21 cellular contexts compared by ENCODE assay signal in genomic region chr9:92719028-92719647, GRCh38. TPM values are rescaled to one million over a fixed set of nuclear protein-coding genes. Genes with fewer than 3 reads are reported as not detected.
DNase-seq lines count a peak whose midpoint lies in the region; ATAC-seq and TF ChIP-seq lines count a peak whose summit lies in the region.
"Had no signal": no experiment of that assay in that cellular context is flagged by ENCODE, and none has a peak within 500 bp of the region (broad histone marks: within the 10 kb centered on the region; RNA-seq: fewer than 3 reads in every experiment).

No MANE protein-coding gene starts in this region.

- H3K4me2 ChIP-seq in mammary epithelial cell (ENCODE audit: insufficient read depth, low read depth, low read length), result no peak overlapping the region
- H3K4me2 ChIP-seq: BLaER1 treated with 17β-estradiol and CSF1 and Interleukin-3, amounts not matched to agents 10 nM and 100 nM had no signal

- no peaks in the 10 kb centered on the region for H3K27me3 Mint-ChIP-seq in IgD-negative memory B cell
- H3K27me3 Mint-ChIP-seq in stimulated activated naive B cell treated with anti-CD40 and anti-IgM and Interleukin-4, amounts not matched to agents 10 μg/mL and 1 μg/mL and 100 μg/mL, for 72 hours, result no peaks in the 10 kb centered on the region
- H3K27me3 Mint-ChIP-seq: CD8-positive, alpha-beta memory T cell had no signal

- no peaks in the 10 kb centered on the region for H4K20me1 ChIP-seq in mammary epithelial cell (ENCODE audit: insufficient read depth, low read length)

- H3K4me1 Mint-ChIP-seq in IgD-negative memory B cell, result peaks cover 28 to 51% (median 45%) of the 10 kb centered on the region in 3 donors
- H3K4me1 Mint-ChIP-seq in stimulated activated naive B cell treated with anti-CD40 and anti-IgM and Interleukin-4, amounts not matched to agents 10 μg/mL and 1 μg/mL and 100 μg/mL, for 72 hours, result peaks cover 38 to 62% of the 10 kb centered on the region in 2 donors

- CTCF ChIA-PET in mammary epithelial cell (lab: Charles Lee; ENCODE audit: low non-redundant PET), result no interaction called here

- H3K4me3 ChIP-seq in mammary epithelial cell (replicated peaks in 1 of 3; ENCODE audit: insufficient read depth in 1 of 3, low read depth in 2 of 3, low read length in 3 of 3) (no peak overlapping the region), breast epithelium (no peak overlapping the region), esophagus squamous epithelium (no peak overlapping the region), psoas muscle (no peak overlapping the region)
- H3K4me3 ChIP-seq: BLaER1 treated with 17β-estradiol and CSF1 and Interleukin-3, amounts not matched to agents 10 nM and 100 nM had no signal

- peaks cover 2% of the 10 kb centered on the region for H3K36me3 Mint-ChIP-seq in IgD-negative memory B cell
- peaks cover 47 to 70% of the 10 kb centered on the region in 2 donors for H3K36me3 Mint-ChIP-seq in stimulated activated naive B cell treated with anti-CD40 and anti-IgM and Interleukin-4, amounts not matched to agents 10 μg/mL and 1 μg/mL and 100 μg/mL, for 72 hours

- peaks cover 65% of the 10 kb centered on the region for H3K79me2 ChIP-seq in mammary epithelial cell (ENCODE audit: insufficient read depth, low read length)

- DNase-seq in mammary epithelial cell (no peak), breast epithelium (ENCODE audit: low spot score in 2 of 2) (no peak), esophagus squamous epithelium (lab: John Stamatoyannopoulos, UW) (no peak), psoas muscle (no peak), DMS53 treated with DMSO at 0.1 percent for 48 hours (lab: John Stamatoyannopoulos, UW; ENCODE audit: unreplicated experiment) (no peak), ureter (ENCODE audit: low spot score) (no peak)
- DNase-seq in stimulated activated naive B cell treated with anti-CD40 and anti-IgM and Interleukin-4, amounts not matched to agents 10 μg/mL and 1 μg/mL and 100 μg/mL, for 72 hours, result no peak
- DNase-seq: CD8-positive, alpha-beta memory T cell; DND-41; GOT3; NCI-H1092 treated with DMSO at 0.1 percent for 48 hours; NCI-H2081 treated with DMSO at 0.1 percent for 48 hours; NCI-H510A treated with DMSO at 0.1 percent for 48 hours; NCI-H774; PC-3; RPMI8226; SIG-M5 had no signal

- TSS peak; percentile 55 for BruUV-seq in mammary epithelial cell (replicated peaks; lab: Mats Ljungman, UMichigan)

- no peak for ATAC-seq in stimulated activated naive B cell treated with anti-CD40 and anti-IgM and Interleukin-4, amounts not matched to agents 10 μg/mL and 1 μg/mL and 100 μg/mL, for 72 hours (replicated peaks)
- no peak for ATAC-seq in psoas muscle
- ATAC-seq: HCT116, PC-3, SK-N-SH treated with all-trans-retinoic acid at 6 μM for 48 hours had no signal

- TF ChIP-seq CTCF in mammary epithelial cell (conservative IDR thresholded peaks at IDR 0.05 in 1 of 2, IDR thresholded peaks at IDR 0.05 in 1 of 2; ENCODE audit: extremely low read depth in 1 of 2, insufficient read depth in 1 of 2, low read depth in 1 of 2, low read length in 2 of 2) (no peak), breast epithelium (IDR thresholded peaks at IDR 0.05) (no peak), esophagus squamous epithelium (IDR thresholded peaks at IDR 0.05) (no peak), psoas muscle (IDR thresholded peaks at IDR 0.05) (no peak)

- TF ChIP-seq POLR2A in breast epithelium (IDR thresholded peaks at IDR 0.05) (no peak), esophagus squamous epithelium (IDR thresholded peaks at IDR 0.05) (no peak)

- H3K4me1 ChIP-seq in mammary epithelial cell (ENCODE audit: insufficient read depth, low read length) (peaks cover 51% of the 10 kb centered on the region), breast epithelium (no peaks in the 10 kb centered on the region), esophagus squamous epithelium (peaks cover 43 to 82% (median 44%) of the 10 kb centered on the region in 3 donors), psoas muscle (no peaks in the 10 kb centered on the region)

- no peak overlapping the region for H2AFZ ChIP-seq in mammary epithelial cell (ENCODE audit: low read depth, low read length)

- in situ Hi-C loops in mammary epithelial cell (cut with MboI; ENCODE audit: low sequenced_read_pairs in 2 of 2), result loop anchor here (5.0 kb wide), 2 partner anchors 63 to 68 kb away; no protein-coding TSS in a partner anchor

- H3K27ac ChIP-seq in mammary epithelial cell (ENCODE audit: insufficient read depth, low read depth, low read length), result no peak overlapping the region
- no peak overlapping the region for H3K27ac ChIP-seq in breast epithelium
- peak overlapping the region in 3 of 4 donors; percentile 81 to 91 (median 89) for H3K27ac ChIP-seq in esophagus squamous epithelium
- H3K27ac ChIP-seq in psoas muscle, result no peak overlapping the region
- H3K27ac ChIP-seq: BLaER1 treated with 17β-estradiol and CSF1 and Interleukin-3, amounts not matched to agents 10 nM and 100 nM had no signal

- H3K27ac Mint-ChIP-seq in IgD-negative memory B cell, result peak overlapping the region in 2 of 3 donors; percentile 31 to 36
- H3K27ac Mint-ChIP-seq in stimulated activated naive B cell treated with anti-CD40 and anti-IgM and Interleukin-4, amounts not matched to agents 10 μg/mL and 1 μg/mL and 100 μg/mL, for 72 hours, result peak overlapping the region; percentile 69

- H3K9me3 Mint-ChIP-seq in IgD-negative memory B cell, result no peaks in the 10 kb centered on the region
- H3K9me3 Mint-ChIP-seq in stimulated activated naive B cell treated with anti-CD40 and anti-IgM and Interleukin-4, amounts not matched to agents 10 μg/mL and 1 μg/mL and 100 μg/mL, for 72 hours, result no peaks in the 10 kb centered on the region
- H3K9me3 Mint-ChIP-seq: CD8-positive, alpha-beta memory T cell had no signal

- intact Hi-C loops in mammary epithelial cell (cut with micrococcal nuclease) (no loop called here), breast epithelium (cut with DNase I; ENCODE audit: low total_unique reads) (no loop called here), esophagus squamous epithelium (cut with DNase I) (loop anchor here (5.0 kb wide), 1 partner anchor 73 kb away; no protein-coding TSS in a partner anchor), psoas muscle (cut with DNase I) (loop anchor here in 1 of 2 donors (5.0 kb wide), 1 partner anchor 73 kb away; no protein-coding TSS in a partner anchor)

- dilution Hi-C loops in mammary epithelial cell (cut with HindIII; ENCODE audit: low sequenced_read_pairs), result no loop called here

- no peaks in the 10 kb centered on the region for H3K9me3 ChIP-seq in mammary epithelial cell (replicated peaks; ENCODE audit: insufficient read depth, low read length)
- no peaks in the 10 kb centered on the region for H3K9me3 ChIP-seq in breast epithelium
- no peaks in the 10 kb centered on the region for H3K9me3 ChIP-seq in esophagus squamous epithelium
- no peaks in the 10 kb centered on the region for H3K9me3 ChIP-seq in psoas muscle
- H3K9me3 ChIP-seq: BLaER1 treated with 17β-estradiol and CSF1 and Interleukin-3, amounts not matched to agents 10 nM and 100 nM had no signal

- H3K4me3 Mint-ChIP-seq in IgD-negative memory B cell, result peak overlapping the region in 1 of 4 donors; percentile 58
- no peak overlapping the region for H3K4me3 Mint-ChIP-seq in stimulated activated naive B cell treated with anti-CD40 and anti-IgM and Interleukin-4, amounts not matched to agents 10 μg/mL and 1 μg/mL and 100 μg/mL, for 72 hours
- H3K4me3 Mint-ChIP-seq: CD8-positive, alpha-beta memory T cell had no signal

- WGBS in mammary epithelial cell (ENCODE audit: low coverage, missing lambda C conversion rate), result 96% methylated on average over 20 of the region's 34 CpGs
- 84 to 85% methylated on average over 5 to 10 of the region's 34 CpGs for WGBS in esophagus squamous epithelium, 2 donors
- 89 to 90% (median 89%) methylated on average over 33 to 34 of the region's 34 CpGs for WGBS in psoas muscle, 3 donors

- no peaks in the 10 kb centered on the region for H3K27me3 ChIP-seq in mammary epithelial cell (ENCODE audit: insufficient read depth, low read length)
- H3K27me3 ChIP-seq in breast epithelium, result no peaks in the 10 kb centered on the region
- H3K27me3 ChIP-seq in esophagus squamous epithelium, result no peaks in the 10 kb centered on the region
- no peaks in the 10 kb centered on the region for H3K27me3 ChIP-seq in psoas muscle (ENCODE audit: insufficient read depth in 3 of 3, low read length in 2 of 3)
- H3K27me3 ChIP-seq: BLaER1 treated with 17β-estradiol and CSF1 and Interleukin-3, amounts not matched to agents 10 nM and 100 nM had no signal

- H3K36me3 ChIP-seq in mammary epithelial cell (ENCODE audit: insufficient read depth, low read length) (peaks cover 33% of the 10 kb centered on the region), breast epithelium (peaks cover 21% of the 10 kb centered on the region), esophagus squamous epithelium (peaks cover 49 to 89% (median 64%) of the 10 kb centered on the region in 3 donors), psoas muscle (ENCODE audit: insufficient read depth in 1 of 2, low read depth in 1 of 2) (peaks cover 6 to 87% of the 10 kb centered on the region in 2 donors)

- H3K9ac ChIP-seq in mammary epithelial cell (ENCODE audit: insufficient read depth, low read length), result no peak overlapping the region
- H3K9ac ChIP-seq: BLaER1 treated with 17β-estradiol and CSF1 and Interleukin-3, amounts not matched to agents 10 nM and 100 nM had no signal

RNA-seq across cellular contexts. Expression of gene BICD2, which starts 45.5 kb away (rescaled TPM):
- total RNA-seq in mammary epithelial cell (10 to 100 TPM; 57.6 to 98.9 TPM), breast epithelium (10 to 100 TPM; 22.8 to 56.0 (median 26.5) TPM), esophagus squamous epithelium (100 to 1,000 TPM in 1 of 4 donors, 10 to 100 TPM in 3; 81.7 to 116 (median 91.1) TPM), psoas muscle (10 to 100 TPM; 21.6 to 32.1 (median 26.0) TPM), ureter (28.5 TPM)
- polyA plus RNA-seq in mammary epithelial cell (15.2 TPM), IgD-negative memory B cell (32.8 TPM), psoas muscle (10 to 100 TPM; 22.4 to 44.4 (median 43.6) TPM)
- polyA minus RNA-seq in mammary epithelial cell, result 26.5 TPM

RNA-seq across cellular contexts. Expression of gene IPPK, which starts 49.2 kb away (rescaled TPM):
- total RNA-seq in mammary epithelial cell, result 10 to 100 TPM; 13.4 to 25.0 TPM
- polyA plus RNA-seq in mammary epithelial cell, result 25.2 TPM
- polyA minus RNA-seq in mammary epithelial cell, result 48.0 TPM
- total RNA-seq in breast epithelium, result 10 to 100 TPM in 2 of 3 donors, 1 to 10 TPM in 1; 5.8 to 22.8 (median 12.1) TPM
- 5.2 TPM for polyA plus RNA-seq in IgD-negative memory B cell
- total RNA-seq in esophagus squamous epithelium, result 10 to 100 TPM; 41.8 to 86.9 (median 46.1) TPM
- 1 to 10 TPM; 3.9 to 9.9 (median 8.0) TPM for total RNA-seq in psoas muscle
- 10 to 100 TPM in 1 of 3 donors, 1 to 10 TPM in 2; 4.9 to 10.5 (median 9.9) TPM for polyA plus RNA-seq in psoas muscle
- 11.9 TPM for total RNA-seq in ureter

Comparison
In these comparisons a context has a peak if more than half of its experiments do, and no peak if none do; other contexts are left out.
1. H3K27ac ChIP-seq: peak in esophagus squamous epithelium (3 of 4); none in mammary epithelial cell (single experiment), breast epithelium (0 of 2) and psoas muscle (single experiment).